In genomic region chr1:60171793-60172192, GRCh38 we compare ENCODE assay signal across 22 cellular contexts.
A peak's percentile ranks its signal among the peaks of the same experiment; 100 is the strongest.
DNase-seq lines count a peak whose midpoint lies in the region; ATAC-seq, FAIRE-seq and TF ChIP-seq lines count a peak whose summit lies in the region.
"Had no signal": no experiment of that assay in that cellular context is flagged by ENCODE, and none has a peak within 500 bp of the region (broad histone marks: within the 10 kb centered on the region; RNA-seq: fewer than 3 reads in every experiment).

No MANE protein-coding gene starts in this region.

- no peak for FAIRE-seq in H54 (lab: Jason Lieb, UNC)
- FAIRE-seq: HTR-8/SVneo, pancreas had no signal

- ATAC-seq in HG03521 (IDR thresholded peaks at IDR 0.05; ENCODE audit: unreplicated experiment) (no peak), HG03039 (IDR thresholded peaks at IDR 0.05; ENCODE audit: unreplicated experiment) (no peak)
- ATAC-seq: activated CD8-positive, alpha-beta T cell treated with anti-CD3 and anti-CD28 coated beads for 36 hours; pancreas; stimulated activated naive CD8-positive, alpha-beta T cell treated with anti-CD3 and anti-CD28 coated beads, Interleukin-15, amount 100 ng/mL, for 72 hours had no signal

- no peak for TF ChIP-seq POLR2A in H54 (IDR thresholded peaks at IDR 0.05; ENCODE audit: low read depth, low read length)

- no peak overlapping the region for H3K27ac ChIP-seq in epithelial cell of prostate
- H3K27ac ChIP-seq: pancreas, Peyer's patch, uterus, VCaP had no signal

- DNase-seq in Daoy (ENCODE audit: low read depth) = peak; percentile 55
- DNase-seq in NCI-H69 (lab: John Stamatoyannopoulos, UW) = peak; percentile 3
- DNase-seq in epithelial cell of prostate (ENCODE audit: low read depth, low spot score) = peak; percentile 6
- peak; percentile 17 for DNase-seq in renal cortical epithelial cell (ENCODE audit: low read depth)
- DNase-seq in T-helper 2 cell = no peak
- no peak for DNase-seq in H54 (ENCODE audit: insufficient read length, low spot score)
- DNase-seq: activated CD8-positive, alpha-beta T cell treated with anti-CD3 and anti-CD28 coated beads for 36 hours; anterior cingulate cortex; C1 segment of cervical spinal cord; hypothalamus; MG63; NCI-H2029 treated with DMSO at 0.1 percent for 48 hours; NCI-H748 treated with DMSO at 0.1 percent for 48 hours; pancreas; Peyer's patch; stimulated activated naive CD8-positive, alpha-beta T cell treated with anti-CD3 and anti-CD28 coated beads, Interleukin-15, amount 100 ng/mL, for 72 hours; SW 1271; uterus had no signal

Comparison
In these comparisons a context has a peak if more than half of its experiments do, and no peak if none do; other contexts are left out.
1. DNase-seq: peak in Daoy (single experiment), NCI-H69 (single experiment), epithelial cell of prostate (single experiment) and renal cortical epithelial cell (single experiment); none in T-helper 2 cell (0 of 5) and H54 (single experiment).